In the genomic region with DNA sequence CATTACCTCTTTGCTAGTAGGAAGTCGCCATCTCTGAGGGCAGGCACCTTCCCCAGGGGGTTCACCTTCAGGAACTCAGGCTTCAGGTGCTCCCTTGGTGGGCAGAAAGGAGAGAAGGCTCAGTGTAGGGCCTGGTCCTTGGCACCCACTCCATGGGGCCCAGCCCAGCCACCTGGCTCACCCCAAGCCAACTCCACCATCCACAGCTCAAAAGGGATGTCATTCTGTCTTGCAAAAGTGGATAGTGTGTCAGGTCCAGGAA, we compare ENCODE assay signal across 1 cellular context.
TF ChIP-seq lines count a peak whose summit lies in the region.

No MANE protein-coding gene starts in this region.

TF ChIP-seq in HepG2, 621 proteins besides CTCF, POLR2A, EP300 and RAD21 (continued from another document):
- TF ChIP-seq YY1 (IDR thresholded peaks at IDR 0.05; ENCODE audit: insufficient read depth, insufficient replicate concordance, low read depth, low read length), result no peak
- no peak for TF ChIP-seq KDM1A (CRISPR knock-in tag; IDR thresholded peaks at IDR 0.05)
- TF ChIP-seq, protein P1, sequence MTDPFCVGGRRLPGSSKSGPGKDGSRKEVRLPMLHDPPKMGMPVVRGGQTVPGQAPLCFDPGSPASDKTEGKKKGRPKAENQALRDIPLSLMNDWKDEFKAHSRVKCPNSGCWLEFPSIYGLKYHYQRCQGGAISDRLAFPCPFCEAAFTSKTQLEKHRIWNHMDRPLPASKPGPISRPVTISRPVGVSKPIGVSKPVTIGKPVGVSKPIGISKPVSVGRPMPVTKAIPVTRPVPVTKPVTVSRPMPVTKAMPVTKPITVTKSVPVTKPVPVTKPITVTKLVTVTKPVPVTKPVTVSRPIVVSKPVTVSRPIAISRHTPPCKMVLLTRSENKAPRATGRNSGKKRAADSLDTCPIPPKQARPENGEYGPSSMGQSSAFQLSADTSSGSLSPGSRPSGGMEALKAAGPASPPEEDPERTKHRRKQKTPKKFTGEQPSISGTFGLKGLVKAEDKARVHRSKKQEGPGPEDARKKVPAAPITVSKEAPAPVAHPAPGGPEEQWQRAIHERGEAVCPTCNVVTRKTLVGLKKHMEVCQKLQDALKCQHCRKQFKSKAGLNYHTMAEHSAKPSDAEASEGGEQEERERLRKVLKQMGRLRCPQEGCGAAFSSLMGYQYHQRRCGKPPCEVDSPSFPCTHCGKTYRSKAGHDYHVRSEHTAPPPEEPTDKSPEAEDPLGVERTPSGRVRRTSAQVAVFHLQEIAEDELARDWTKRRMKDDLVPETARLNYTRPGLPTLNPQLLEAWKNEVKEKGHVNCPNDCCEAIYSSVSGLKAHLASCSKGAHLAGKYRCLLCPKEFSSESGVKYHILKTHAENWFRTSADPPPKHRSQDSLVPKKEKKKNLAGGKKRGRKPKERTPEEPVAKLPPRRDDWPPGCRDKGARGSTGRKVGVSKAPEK (CRISPR knock-in tag; IDR thresholded peaks at IDR 0.05; ENCODE audit: borderline replicate concordance), result no peak
- TF ChIP-seq, protein P2, sequence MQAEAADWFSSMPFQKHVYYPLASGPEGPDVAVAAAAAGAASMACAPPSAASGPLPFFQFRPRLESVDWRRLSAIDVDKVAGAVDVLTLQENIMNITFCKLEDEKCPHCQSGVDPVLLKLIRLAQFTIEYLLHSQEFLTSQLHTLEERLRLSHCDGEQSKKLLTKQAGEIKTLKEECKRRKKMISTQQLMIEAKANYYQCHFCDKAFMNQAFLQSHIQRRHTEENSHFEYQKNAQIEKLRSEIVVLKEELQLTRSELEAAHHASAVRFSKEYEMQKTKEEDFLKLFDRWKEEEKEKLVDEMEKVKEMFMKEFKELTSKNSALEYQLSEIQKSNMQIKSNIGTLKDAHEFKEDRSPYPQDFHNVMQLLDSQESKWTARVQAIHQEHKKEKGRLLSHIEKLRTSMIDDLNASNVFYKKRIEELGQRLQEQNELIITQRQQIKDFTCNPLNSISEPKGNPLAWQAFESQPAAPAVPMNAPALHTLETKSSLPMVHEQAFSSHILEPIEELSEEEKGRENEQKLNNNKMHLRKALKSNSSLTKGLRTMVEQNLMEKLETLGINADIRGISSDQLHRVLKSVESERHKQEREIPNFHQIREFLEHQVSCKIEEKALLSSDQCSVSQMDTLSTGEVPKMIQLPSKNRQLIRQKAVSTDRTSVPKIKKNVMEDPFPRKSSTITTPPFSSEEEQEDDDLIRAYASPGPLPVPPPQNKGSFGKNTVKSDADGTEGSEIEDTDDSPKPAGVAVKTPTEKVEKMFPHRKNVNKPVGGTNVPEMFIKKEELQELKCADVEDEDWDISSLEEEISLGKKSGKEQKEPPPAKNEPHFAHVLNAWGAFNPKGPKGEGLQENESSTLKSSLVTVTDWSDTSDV (CRISPR knock-in tag; IDR thresholded peaks at IDR 0.05), result 0 out of 2 replicates have a peak, but pooled peaks have one; percentile 61
- TF ChIP-seq, protein P3, sequence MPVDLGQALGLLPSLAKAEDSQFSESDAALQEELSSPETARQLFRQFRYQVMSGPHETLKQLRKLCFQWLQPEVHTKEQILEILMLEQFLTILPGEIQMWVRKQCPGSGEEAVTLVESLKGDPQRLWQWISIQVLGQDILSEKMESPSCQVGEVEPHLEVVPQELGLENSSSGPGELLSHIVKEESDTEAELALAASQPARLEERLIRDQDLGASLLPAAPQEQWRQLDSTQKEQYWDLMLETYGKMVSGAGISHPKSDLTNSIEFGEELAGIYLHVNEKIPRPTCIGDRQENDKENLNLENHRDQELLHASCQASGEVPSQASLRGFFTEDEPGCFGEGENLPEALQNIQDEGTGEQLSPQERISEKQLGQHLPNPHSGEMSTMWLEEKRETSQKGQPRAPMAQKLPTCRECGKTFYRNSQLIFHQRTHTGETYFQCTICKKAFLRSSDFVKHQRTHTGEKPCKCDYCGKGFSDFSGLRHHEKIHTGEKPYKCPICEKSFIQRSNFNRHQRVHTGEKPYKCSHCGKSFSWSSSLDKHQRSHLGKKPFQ (CRISPR knock-in tag; IDR thresholded peaks at IDR 0.05; ENCODE audit: insufficient replicate concordance), result no peak
- TF ChIP-seq HDAC2 (CRISPR knock-in tag; IDR thresholded peaks at IDR 0.05), result no peak
- no peak for TF ChIP-seq KDM5A (IDR thresholded peaks at IDR 0.05; ENCODE audit: borderline replicate concordance, low read length)
- TF ChIP-seq, protein P4, sequence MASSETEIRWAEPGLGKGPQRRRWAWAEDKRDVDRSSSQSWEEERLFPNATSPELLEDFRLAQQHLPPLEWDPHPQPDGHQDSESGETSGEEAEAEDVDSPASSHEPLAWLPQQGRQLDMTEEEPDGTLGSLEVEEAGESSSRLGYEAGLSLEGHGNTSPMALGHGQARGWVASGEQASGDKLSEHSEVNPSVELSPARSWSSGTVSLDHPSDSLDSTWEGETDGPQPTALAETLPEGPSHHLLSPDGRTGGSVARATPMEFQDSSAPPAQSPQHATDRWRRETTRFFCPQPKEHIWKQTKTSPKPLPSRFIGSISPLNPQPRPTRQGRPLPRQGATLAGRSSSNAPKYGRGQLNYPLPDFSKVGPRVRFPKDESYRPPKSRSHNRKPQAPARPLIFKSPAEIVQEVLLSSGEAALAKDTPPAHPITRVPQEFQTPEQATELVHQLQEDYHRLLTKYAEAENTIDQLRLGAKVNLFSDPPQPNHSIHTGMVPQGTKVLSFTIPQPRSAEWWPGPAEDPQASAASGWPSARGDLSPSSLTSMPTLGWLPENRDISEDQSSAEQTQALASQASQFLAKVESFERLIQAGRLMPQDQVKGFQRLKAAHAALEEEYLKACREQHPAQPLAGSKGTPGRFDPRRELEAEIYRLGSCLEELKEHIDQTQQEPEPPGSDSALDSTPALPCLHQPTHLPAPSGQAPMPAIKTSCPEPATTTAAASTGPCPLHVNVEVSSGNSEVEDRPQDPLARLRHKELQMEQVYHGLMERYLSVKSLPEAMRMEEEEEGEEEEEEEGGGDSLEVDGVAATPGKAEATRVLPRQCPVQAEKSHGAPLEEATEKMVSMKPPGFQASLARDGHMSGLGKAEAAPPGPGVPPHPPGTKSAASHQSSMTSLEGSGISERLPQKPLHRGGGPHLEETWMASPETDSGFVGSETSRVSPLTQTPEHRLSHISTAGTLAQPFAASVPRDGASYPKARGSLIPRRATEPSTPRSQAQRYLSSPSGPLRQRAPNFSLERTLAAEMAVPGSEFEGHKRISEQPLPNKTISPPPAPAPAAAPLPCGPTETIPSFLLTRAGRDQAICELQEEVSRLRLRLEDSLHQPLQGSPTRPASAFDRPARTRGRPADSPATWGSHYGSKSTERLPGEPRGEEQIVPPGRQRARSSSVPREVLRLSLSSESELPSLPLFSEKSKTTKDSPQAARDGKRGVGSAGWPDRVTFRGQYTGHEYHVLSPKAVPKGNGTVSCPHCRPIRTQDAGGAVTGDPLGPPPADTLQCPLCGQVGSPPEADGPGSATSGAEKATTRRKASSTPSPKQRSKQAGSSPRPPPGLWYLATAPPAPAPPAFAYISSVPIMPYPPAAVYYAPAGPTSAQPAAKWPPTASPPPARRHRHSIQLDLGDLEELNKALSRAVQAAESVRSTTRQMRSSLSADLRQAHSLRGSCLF (CRISPR knock-in tag; IDR thresholded peaks at IDR 0.05; ENCODE audit: borderline replicate concordance), result no peak
- TF ChIP-seq CEBPB (IDR thresholded peaks at IDR 0.05; ENCODE audit: borderline replicate concordance, low read depth, low read length), result no peak
- no peak for TF ChIP-seq SRSF4 (IDR thresholded peaks at IDR 0.05; ENCODE audit: low read depth, low read length, poor library complexity, severe bottlenecking)
- 0 out of 2 replicates have a peak, but pooled peaks have one; percentile 15 for TF ChIP-seq SRY (CRISPR knock-in tag; IDR thresholded peaks at IDR 0.05)
- no peak for TF ChIP-seq PCBP1 (IDR thresholded peaks at IDR 0.05; ENCODE audit: borderline replicate concordance, low read depth, low read length)
- TF ChIP-seq ZNF547 (CRISPR knock-in tag; IDR thresholded peaks at IDR 0.05), result no peak
- TF ChIP-seq, protein P5, sequence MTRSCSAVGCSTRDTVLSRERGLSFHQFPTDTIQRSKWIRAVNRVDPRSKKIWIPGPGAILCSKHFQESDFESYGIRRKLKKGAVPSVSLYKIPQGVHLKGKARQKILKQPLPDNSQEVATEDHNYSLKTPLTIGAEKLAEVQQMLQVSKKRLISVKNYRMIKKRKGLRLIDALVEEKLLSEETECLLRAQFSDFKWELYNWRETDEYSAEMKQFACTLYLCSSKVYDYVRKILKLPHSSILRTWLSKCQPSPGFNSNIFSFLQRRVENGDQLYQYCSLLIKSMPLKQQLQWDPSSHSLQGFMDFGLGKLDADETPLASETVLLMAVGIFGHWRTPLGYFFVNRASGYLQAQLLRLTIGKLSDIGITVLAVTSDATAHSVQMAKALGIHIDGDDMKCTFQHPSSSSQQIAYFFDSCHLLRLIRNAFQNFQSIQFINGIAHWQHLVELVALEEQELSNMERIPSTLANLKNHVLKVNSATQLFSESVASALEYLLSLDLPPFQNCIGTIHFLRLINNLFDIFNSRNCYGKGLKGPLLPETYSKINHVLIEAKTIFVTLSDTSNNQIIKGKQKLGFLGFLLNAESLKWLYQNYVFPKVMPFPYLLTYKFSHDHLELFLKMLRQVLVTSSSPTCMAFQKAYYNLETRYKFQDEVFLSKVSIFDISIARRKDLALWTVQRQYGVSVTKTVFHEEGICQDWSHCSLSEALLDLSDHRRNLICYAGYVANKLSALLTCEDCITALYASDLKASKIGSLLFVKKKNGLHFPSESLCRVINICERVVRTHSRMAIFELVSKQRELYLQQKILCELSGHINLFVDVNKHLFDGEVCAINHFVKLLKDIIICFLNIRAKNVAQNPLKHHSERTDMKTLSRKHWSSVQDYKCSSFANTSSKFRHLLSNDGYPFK (CRISPR knock-in tag; IDR thresholded peaks at IDR 0.05; ENCODE audit: borderline replicate concordance), result no peak
- no peak for TF ChIP-seq ZNF101 (CRISPR knock-in tag; IDR thresholded peaks at IDR 0.05; ENCODE audit: borderline replicate concordance, low read depth)
- no peak for TF ChIP-seq KAT8 (CRISPR knock-in tag; IDR thresholded peaks at IDR 0.05)
- no peak for TF ChIP-seq SKI (IDR thresholded peaks at IDR 0.05; ENCODE audit: partially characterized antibody)
